In the genomic region with DNA sequence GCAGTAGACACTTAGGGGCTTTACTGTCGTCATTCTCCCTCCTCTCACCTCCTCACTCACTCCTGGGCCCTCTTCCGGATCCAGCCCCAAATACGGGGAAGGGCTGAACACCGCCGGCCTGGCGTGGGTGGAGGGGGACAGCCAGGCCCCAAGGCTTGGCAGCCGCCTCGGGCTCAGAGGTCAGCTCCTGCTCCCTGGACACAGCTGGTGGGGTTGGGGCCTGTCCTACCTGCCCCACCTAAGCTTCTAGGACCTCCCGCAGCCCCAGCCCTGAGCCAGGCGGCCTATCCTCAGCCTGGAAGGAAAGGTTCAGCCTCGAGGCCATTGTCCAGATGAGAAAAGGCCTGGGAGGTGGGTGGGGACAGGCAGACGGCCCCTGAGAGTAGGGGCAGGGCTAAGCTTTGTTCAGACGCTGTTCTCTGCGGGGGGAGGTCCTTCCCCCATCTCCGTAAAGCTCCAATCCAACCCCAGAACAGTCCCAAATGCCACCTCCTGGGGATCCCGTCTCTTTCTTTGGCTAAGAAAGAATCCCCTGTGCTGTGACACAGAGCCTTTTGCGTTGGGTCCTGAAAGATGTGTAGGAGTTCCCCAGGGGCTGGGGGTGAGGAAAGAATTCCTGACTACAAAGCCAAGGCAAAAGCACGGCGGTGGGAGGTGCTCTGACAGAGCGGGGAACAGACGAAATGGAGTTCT, we compare ENCODE assay signal across 8 cellular contexts. TPM values are rescaled to one million over a fixed set of nuclear protein-coding genes. Genes with fewer than 3 reads are reported as not detected.
DNase-seq lines count a peak whose midpoint lies in the region; ATAC-seq and TF ChIP-seq lines count a peak whose summit lies in the region.

No MANE protein-coding gene starts in this region.

- H3K4me1 Mint-ChIP-seq in CD8-positive, alpha-beta T cell (ENCODE audit: low read depth), result peaks cover 29% of the 10 kb centered on the region
- peaks cover 21% of the 10 kb centered on the region for H3K4me1 Mint-ChIP-seq in endothelial cell (ENCODE audit: unreplicated experiment)
- H3K4me1 Mint-ChIP-seq in nephron progenitor cell, result peaks cover 51% of the 10 kb centered on the region

- POLR2A ChIA-PET in CD8-positive, alpha-beta T cell (lab: Charles Lee), result interaction anchor here (1.3 kb wide), 1 partner anchor 40 kb away, joined by 7 read pairs; no protein-coding TSS in a partner anchor
- POLR2A ChIA-PET in PC-3 (lab: Charles Lee; ENCODE audit: unreplicated experiment), result no interaction called here

- intact Hi-C loops in CD8-positive, alpha-beta T cell (cut with DNase I, micrococcal nuclease), result loop anchor here (1.0 to 10.0 kb wide), 6 partner anchors 34 to 440 kb away; a partner anchor contains a TSS
- intact Hi-C loops in PC-3 (cut with micrococcal nuclease), result no loop called here

- BruUV-seq in PC-3 (replicated peaks; lab: Mats Ljungman, UMichigan), result no TSS peak

- no peaks in the 10 kb centered on the region for H3K36me3 ChIP-seq in CD8-positive, alpha-beta T cell (ENCODE audit: insufficient read depth, low read length)
- no peaks in the 10 kb centered on the region for H3K36me3 ChIP-seq in PC-3 (ENCODE audit: low read depth, low read length)

- H3K9me3 Mint-ChIP-seq in CD8-positive, alpha-beta T cell, result no peaks in the 10 kb centered on the region
- H3K9me3 Mint-ChIP-seq in endothelial cell (ENCODE audit: unreplicated experiment), result no peaks in the 10 kb centered on the region
- no peaks in the 10 kb centered on the region for H3K9me3 Mint-ChIP-seq in nephron progenitor cell

- no peak for ATAC-seq in CD8-positive, alpha-beta T cell
- no peak for ATAC-seq in PC-3
- ATAC-seq in HG03460 (IDR thresholded peaks at IDR 0.05; ENCODE audit: unreplicated experiment), result no peak

- peaks cover 17% of the 10 kb centered on the region for H3K4me1 ChIP-seq in CD8-positive, alpha-beta T cell (ENCODE audit: insufficient read depth, low read length)
- peaks cover 20% of the 10 kb centered on the region for H3K4me1 ChIP-seq in PC-3 (ENCODE audit: insufficient read depth, low read length)

- H3K27me3 Mint-ChIP-seq in CD8-positive, alpha-beta T cell (ENCODE audit: low read depth), result no peaks in the 10 kb centered on the region
- peaks cover 23% of the 10 kb centered on the region for H3K27me3 Mint-ChIP-seq in endothelial cell (ENCODE audit: unreplicated experiment)
- H3K27me3 Mint-ChIP-seq in nephron progenitor cell (ENCODE audit: low read depth, poor library complexity), result peaks cover 3% of the 10 kb centered on the region

- no peak overlapping the region for H3K27ac ChIP-seq in CD8-positive, alpha-beta T cell (ENCODE audit: low read depth, low read length)
- H3K27ac ChIP-seq in PC-3 (ENCODE audit: low read length), result no peak overlapping the region

- H3K27me3 ChIP-seq in CD8-positive, alpha-beta T cell (ENCODE audit: insufficient read depth, low read length), result no peaks in the 10 kb centered on the region
- no peaks in the 10 kb centered on the region for H3K27me3 ChIP-seq in PC-3 (ENCODE audit: low read length)

- H3K4me3 ChIP-seq in CD8-positive, alpha-beta T cell (ENCODE audit: low read depth, low read length), result peak overlapping the region; percentile 43
- H3K4me3 ChIP-seq in PC-3 (ENCODE audit: low read length), result peak overlapping the region; percentile 49; the same call in 1 of the 2 replicates

- peak overlapping the region; percentile 76 for H2AFZ ChIP-seq in PC-3 (ENCODE audit: low read length)

- H3K9me2 ChIP-seq in PC-3 (replicated peaks; ENCODE audit: low read length), result no peaks in the 10 kb centered on the region

- peaks cover 37% of the 10 kb centered on the region for H3K79me2 ChIP-seq in PC-3 (ENCODE audit: low read length)

- peak overlapping the region; percentile 63 for H3K4me3 Mint-ChIP-seq in CD8-positive, alpha-beta T cell
- peak overlapping the region; percentile 94 for H3K4me3 Mint-ChIP-seq in endothelial cell (ENCODE audit: unreplicated experiment)
- H3K4me3 Mint-ChIP-seq in nephron progenitor cell, result peak overlapping the region; percentile 77

- no peaks in the 10 kb centered on the region for H3F3A ChIP-seq in PC-3 (ENCODE audit: low read length, unreplicated experiment)

- peak overlapping the region; percentile 74 for H3K4me2 ChIP-seq in PC-3 (ENCODE audit: low read length)

- no peaks in the 10 kb centered on the region for H4K20me1 ChIP-seq in PC-3 (ENCODE audit: low read length)

- CTCF ChIA-PET in CD8-positive, alpha-beta T cell (lab: Charles Lee), result no interaction called here
- CTCF ChIA-PET in PC-3 (lab: Charles Lee), result no interaction called here

- peaks cover 4% of the 10 kb centered on the region for H3K36me3 Mint-ChIP-seq in CD8-positive, alpha-beta T cell
- H3K36me3 Mint-ChIP-seq in endothelial cell (ENCODE audit: low read depth, unreplicated experiment) (peaks cover 12% of the 10 kb centered on the region), nephron progenitor cell (ENCODE audit: low read depth) (no peaks in the 10 kb centered on the region)

- no peak for DNase-seq in CD8-positive, alpha-beta T cell
- DNase-seq in PC-3 (no peak), endothelial cell (ENCODE audit: low spot score) (peak; percentile 41), nephron progenitor cell (peak; percentile 48), NOMO-1 treated with dmso at 0.1 percent for 144 hours (lab: John Stamatoyannopoulos, UW; ENCODE audit: unreplicated experiment) (no peak), Ammon's horn (ENCODE audit: low spot score) (no peak)
- no peak for DNase-seq in stimulated activated CD8-positive, alpha-beta memory T cell treated with anti-CD3 and anti-CD28 coated beads, Interleukin-4, amount 100 ng/mL, for 48 hours

- no peak for TF ChIP-seq CTCF in CD8-positive, alpha-beta T cell (IDR thresholded peaks at IDR 0.05)
- TF ChIP-seq CTCF in PC-3 (conservative IDR thresholded peaks at IDR 0.05; ENCODE audit: low read depth, low read length) (no peak), endothelial cell (IDR thresholded peaks at IDR 0.05; ENCODE audit: unreplicated experiment) (no peak), nephron progenitor cell (IDR thresholded peaks at IDR 0.05) (no peak)

- H3K9ac ChIP-seq in PC-3 (ENCODE audit: low read length), result no peak overlapping the region

- H3K9me3 ChIP-seq in CD8-positive, alpha-beta T cell (ENCODE audit: low read length), result no peaks in the 10 kb centered on the region
- no peaks in the 10 kb centered on the region for H3K9me3 ChIP-seq in PC-3 (ENCODE audit: low read length)

- H3K27ac Mint-ChIP-seq in CD8-positive, alpha-beta T cell, result no peak overlapping the region
- H3K27ac Mint-ChIP-seq in endothelial cell (ENCODE audit: unreplicated experiment) (peak overlapping the region; percentile 93), nephron progenitor cell (peak overlapping the region; percentile 94)

RNA-seq across cellular contexts. Expression of a gene that starts 0.9 kb away (rescaled TPM):
- total RNA-seq in CD8-positive, alpha-beta T cell, result 10 to 100 TPM; 12.5 TPM
- total RNA-seq in PC-3 (2014; rRNA removed) (47.4 and 60.6 TPM in 2 replicates), endothelial cell (ENCODE audit: unreplicated experiment) (57.2 TPM)

RNA-seq across cellular contexts. Expression of a gene that starts 34.0 kb away (rescaled TPM):
- 100 to 1,000 TPM; 220 to 225 TPM for total RNA-seq in CD8-positive, alpha-beta T cell
- total RNA-seq in PC-3 (2014; rRNA removed) (537 and 742 TPM in 2 replicates), endothelial cell (ENCODE audit: unreplicated experiment) (355 TPM)

RNA-seq across cellular contexts. Expression of a gene that starts 35.9 kb away (rescaled TPM):
- 10 to 100 TPM in 1 of 2 experiments, 1 to 10 TPM in 1; 9.6 to 11.0 TPM for total RNA-seq in CD8-positive, alpha-beta T cell
- total RNA-seq in PC-3 (2014; rRNA removed) (16.6 and 17.5 TPM in 2 replicates), endothelial cell (ENCODE audit: unreplicated experiment) (11.6 TPM)

RNA-seq across cellular contexts. Expression of a gene that starts 40.9 kb away (rescaled TPM):
- total RNA-seq in CD8-positive, alpha-beta T cell, result 100 to 1,000 TPM; 138 to 141 TPM
- total RNA-seq in PC-3 (2014; rRNA removed) (207 and 227 TPM in 2 replicates), endothelial cell (ENCODE audit: unreplicated experiment) (55.3 TPM)

Comparison
In these comparisons a context has a peak if more than half of its experiments do, and no peak if none do; other contexts are left out.
1. DNase-seq: peak in endothelial cell (single experiment) and nephron progenitor cell (single experiment); none in CD8-positive, alpha-beta T cell (0 of 7), PC-3 (single experiment), NOMO-1 treated with dmso at 0.1 percent for 144 hours (single experiment), Ammon's horn (single experiment) and stimulated activated CD8-positive, alpha-beta memory T cell treated with anti-CD3 and anti-CD28 coated beads, Interleukin-4, amount 100 ng/mL, for 48 hours (single experiment).
2. Peak in every context shown above with its lines, with median percentiles within 50 percentile points of each other: H3K4me3 Mint-ChIP-seq.